ENCODE assay signal across 27 cellular contexts in the genomic region with DNA sequence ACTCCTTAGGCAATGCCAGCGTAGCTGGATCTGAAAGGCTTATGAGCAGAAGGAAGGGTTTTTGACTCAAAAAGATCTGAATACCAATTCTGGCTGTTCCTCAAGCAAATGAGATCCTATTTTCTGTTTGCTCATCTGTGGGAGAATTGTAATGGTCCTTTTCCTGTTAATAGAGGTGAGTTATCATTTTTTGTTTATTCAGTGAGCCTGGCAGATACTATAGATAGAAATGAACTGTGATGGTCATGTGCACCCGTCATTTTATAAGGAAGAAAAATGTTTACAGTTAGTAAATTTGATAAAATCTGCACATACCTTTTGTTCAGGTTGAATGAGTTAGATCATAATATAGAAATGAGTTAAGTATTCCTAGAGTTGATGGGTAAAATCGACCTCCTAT.
"Had no signal": no experiment of that assay in that cellular context is flagged by ENCODE, and none has a peak within 500 bp of the region (broad histone marks: within the 10 kb centered on the region; RNA-seq: fewer than 3 reads in every experiment).

No MANE protein-coding gene starts in this region.

- H3K4me3 ChIP-seq: ovary, psoas muscle, right lobe of liver, sigmoid colon, suprapubic skin, testis, tibial artery, transverse colon, upper lobe of right lung, uterus had no signal

- ATAC-seq: naive thymus-derived CD4-positive, alpha-beta T cell; natural killer cell; psoas muscle; right cardiac atrium; right lobe of liver; stimulated activated effector memory CD8-positive, alpha-beta T cell treated with anti-CD3 and anti-CD28 coated beads, Interleukin-12 subunit alpha, Interleukin-12 subunit beta, amount 100 ng/mL, for 72 hours; stimulated activated naive B cell treated with anti-CD40 and anti-IgM and Interleukin-4, amounts not matched to agents 10 μg/mL and 1 μg/mL and 100 μg/mL, for 72 hours; stimulated activated naive CD8-positive, alpha-beta T cell treated with anti-CD3 and anti-CD28 coated beads, Interleukin-15, amount 100 ng/mL, for 72 hours; stimulated activated naive CD8-positive, alpha-beta T cell treated with anti-CD3 and anti-CD28 coated beads, Interleukin-15, Interleukin-2, amounts not matched to agents 100 U/mL and 50 U/mL, for 24 hours; upper lobe of right lung had no signal

- DNase-seq: naive thymus-derived CD4-positive, alpha-beta T cell; natural killer cell; nucleus accumbens; ovary; posterior cingulate gyrus; psoas muscle; right cardiac atrium; right lobe of liver; sigmoid colon; small intestine; stimulated activated CD4-positive, alpha-beta T cell treated with anti-CD3 and anti-CD28 coated beads, Interleukin-15, amount 100 ng/mL, for 24 hours; stimulated activated CD4-positive, alpha-beta T cell treated with anti-CD3 and anti-CD28 coated beads, Interleukin-2, amount 100 ng/mL, for 24 hours; stimulated activated CD4-positive, alpha-beta T cell treated with anti-CD3 and anti-CD28 coated beads, Interleukin-2, amount 100 ng/mL, for 48 hours; stimulated activated CD4-positive, alpha-beta T cell treated with anti-CD3 and anti-CD28 coated beads, Interleukin-4, amount 100 ng/mL, for 24 hours; stimulated activated naive B cell treated with anti-CD40 and anti-IgM and Interleukin-4, amounts not matched to agents 10 μg/mL and 1 μg/mL and 100 μg/mL, for 72 hours; stimulated activated naive CD8-positive, alpha-beta T cell treated with anti-CD3 and anti-CD28 coated beads, Interleukin-15, amount 100 ng/mL, for 72 hours; stimulated activated naive CD8-positive, alpha-beta T cell treated with anti-CD3 and anti-CD28 coated beads, Interleukin-15, Interleukin-2, amounts not matched to agents 100 U/mL and 50 U/mL, for 24 hours; substantia nigra; testis; tibial artery; transverse colon; upper lobe of right lung; uterus had no signal

- H3K27me3 ChIP-seq: neutrophil, ovary, right lobe of liver, sigmoid colon, suprapubic skin, testis, tibial artery, transverse colon, upper lobe of right lung, uterus had no signal

- FAIRE-seq: small intestine had no signal

- H2AFZ ChIP-seq: parathyroid adenoma had no signal

- H3K4me1 ChIP-seq: parathyroid adenoma, psoas muscle, right lobe of liver, sigmoid colon, suprapubic skin, testis, tibial artery, transverse colon, upper lobe of right lung, uterus had no signal

- H3K79me2 ChIP-seq: parathyroid adenoma had no signal

- H3K9me3 ChIP-seq: neutrophil, ovary, psoas muscle, right lobe of liver, sigmoid colon, suprapubic skin, testis, tibial artery, transverse colon, upper lobe of right lung, uterus had no signal

- H3K27ac ChIP-seq: neutrophil, ovary, parathyroid adenoma, psoas muscle, right lobe of liver, sigmoid colon, suprapubic skin, testis, tibial artery, transverse colon, upper lobe of right lung, uterus had no signal

- H3K9ac ChIP-seq: parathyroid adenoma had no signal

- H3K36me3 ChIP-seq: ovary, transverse colon, uterus had no signal
